9 cellular contexts compared by ENCODE assay signal in the genomic region with DNA sequence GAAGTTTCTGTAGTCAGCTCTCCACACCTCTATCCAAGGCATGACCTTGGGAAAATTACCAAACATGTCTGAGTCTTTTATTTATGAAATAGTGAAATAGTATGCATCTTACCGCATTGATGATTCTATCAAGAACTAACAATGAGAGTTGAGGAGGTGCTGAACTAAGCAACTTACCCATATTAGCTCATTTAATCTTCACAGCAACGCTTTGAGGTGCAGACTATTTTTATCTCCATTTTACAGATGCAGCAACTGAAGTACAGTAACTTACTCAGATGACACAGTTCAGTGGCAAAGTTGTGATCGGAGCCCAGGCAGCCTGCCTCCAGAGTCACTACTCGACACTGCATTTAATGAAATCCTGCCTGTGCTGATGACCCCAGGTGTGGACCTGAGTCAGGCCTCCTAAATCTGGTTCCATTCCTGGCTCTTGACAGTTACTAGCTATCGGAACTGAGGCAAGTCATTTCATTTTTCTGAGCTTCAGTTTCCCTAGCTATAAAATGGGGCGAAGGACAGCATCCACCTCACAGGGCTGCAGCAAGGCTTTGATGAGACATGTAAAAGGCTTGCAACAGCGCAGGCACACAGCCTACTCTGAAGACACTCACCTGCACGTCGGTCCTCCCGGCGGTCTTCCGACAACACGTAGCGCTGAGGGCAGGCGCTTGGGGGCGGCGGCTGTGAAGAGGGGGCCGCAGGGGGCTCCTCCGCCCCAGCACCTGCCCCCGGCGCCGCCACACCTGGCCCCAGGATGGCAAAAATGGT. TPM values are rescaled to one million over a fixed set of nuclear protein-coding genes. Genes with fewer than 3 reads are reported as not detected.
DNase-seq lines count a peak whose midpoint lies in the region; ATAC-seq, FAIRE-seq and TF ChIP-seq lines count a peak whose summit lies in the region.
"Had no signal": no experiment of that assay in that cellular context is flagged by ENCODE, and none has a peak within 500 bp of the region (broad histone marks: within the 10 kb centered on the region; RNA-seq: fewer than 3 reads in every experiment).

No MANE protein-coding gene starts in this region.

- WGBS in adrenal gland, 4 donors = 35 to 61% (median 47%) methylated on average over 7 to 22 of the region's 22 CpGs

- H3K36me3 Mint-ChIP-seq in activated T-cell treated with anti-CD3 and anti-CD28 coated beads, Interleukin-2, amount 50 U/mL, for 72 hours (ENCODE audit: insufficient read depth in 2 of 2) = peaks cover 4 to 7% of the 10 kb centered on the region in 2 donors

- no peak overlapping the region for H2AFZ ChIP-seq in keratinocyte (ENCODE audit: control insufficient read depth, low read length)

- peak overlapping the region; percentile 74 for H3K4me2 ChIP-seq in keratinocyte (ENCODE audit: control insufficient read depth, extremely low read depth, insufficient read depth, low read depth, low read length)

- intact Hi-C loops in adrenal gland (cut with DNase I) (no loop called here), tibial artery (cut with DNase I; ENCODE audit: low total_unique reads) (no loop called here)

- peak overlapping the region; percentile 37 for H3K9ac ChIP-seq in keratinocyte (ENCODE audit: control insufficient read depth, extremely low read depth, insufficient read depth, low read length)

- TF ChIP-seq POLR2A in adrenal gland (IDR thresholded peaks at IDR 0.05) = no peak

- peak overlapping the region; percentile 62 to 68 for H3K4me3 Mint-ChIP-seq in activated T-cell treated with anti-CD3 and anti-CD28 coated beads, Interleukin-2, amount 50 U/mL, for 72 hours

- peaks cover 2% of the 10 kb centered on the region for H3K79me2 ChIP-seq in keratinocyte (ENCODE audit: control insufficient read depth, insufficient read depth, low read length)

- H3K27ac Mint-ChIP-seq in activated T-cell treated with anti-CD3 and anti-CD28 coated beads, Interleukin-2, amount 50 U/mL, for 72 hours = no peak overlapping the region

- peaks cover 16 to 20% of the 10 kb centered on the region in 2 donors for H3K4me1 ChIP-seq in adrenal gland (replicated peaks in 1 of 2)
- H3K4me1 ChIP-seq in keratinocyte (ENCODE audit: control insufficient read depth, extremely low read depth, insufficient read depth, low read length) = peaks cover 6% of the 10 kb centered on the region
- H3K4me1 ChIP-seq in tibial artery = peaks cover 0 to 25% (median 14%) of the 10 kb centered on the region in 4 donors

- H3K4me1 Mint-ChIP-seq in activated T-cell treated with anti-CD3 and anti-CD28 coated beads, Interleukin-2, amount 50 U/mL, for 72 hours (ENCODE audit: low read depth) = peaks cover 19% of the 10 kb centered on the region

- H3K4me3 ChIP-seq in adrenal gland (peak overlapping the region in 2 of 4 donors; percentile 50 to 83), keratinocyte (ENCODE audit: control insufficient read depth in 2 of 3, extremely low read depth in 1 of 3, insufficient read depth in 2 of 3, low read depth in 1 of 3, low read length in 3 of 3) (peak overlapping the region; percentile 49 to 90 (median 81)), tibial artery (peak overlapping the region; percentile 70 to 78)

- peaks cover 0 to 20% of the 10 kb centered on the region in 2 donors for H3K36me3 ChIP-seq in adrenal gland (replicated peaks in 1 of 2)
- peaks cover 6 to 7% of the 10 kb centered on the region in 2 experiments for H3K36me3 ChIP-seq in keratinocyte (ENCODE audit: control insufficient read depth in 2 of 2, extremely low read depth in 1 of 2, insufficient read depth in 2 of 2, low read length in 2 of 2)
- H3K36me3 ChIP-seq in tibial artery = peaks cover 6 to 34% (median 21%) of the 10 kb centered on the region in 3 donors

- dilution Hi-C loops in keratinocyte (cut with MboI; ENCODE audit: extremely low pct_ligation_motif_present, low sequenced_read_pairs) = no loop called here

- FAIRE-seq in keratinocyte (lab: Jason Lieb, UNC) = no peak

- TF ChIP-seq CTCF in adrenal gland (IDR thresholded peaks at IDR 0.05) (no peak), keratinocyte (optimal IDR thresholded peaks at IDR 0.05 in 1 of 3, IDR thresholded peaks at IDR 0.05 in 1 of 3, conservative IDR thresholded peaks at IDR 0.05 in 1 of 3; ENCODE audit: extremely low read depth in 1 of 3, insufficient read depth in 2 of 3, low read length in 3 of 3) (no peak), tibial artery (IDR thresholded peaks at IDR 0.05) (no peak)

- H4K20me1 ChIP-seq in keratinocyte (ENCODE audit: control insufficient read depth, extremely low read depth, insufficient read depth, low read length) = no peaks in the 10 kb centered on the region

- H3K27ac ChIP-seq in adrenal gland = peak overlapping the region in 3 of 5 donors; percentile 10 to 75 (median 50)
- H3K27ac ChIP-seq in keratinocyte (ENCODE audit: control insufficient read depth, insufficient read depth, low read length) = no peak overlapping the region
- peak overlapping the region; percentile 71 to 76 for H3K27ac ChIP-seq in tibial artery

- H3K9me1 ChIP-seq in keratinocyte (ENCODE audit: control insufficient read depth, extremely low read depth, insufficient read depth, low read length) = no peaks in the 10 kb centered on the region

- no peak for DNase-seq in activated T-cell treated with anti-CD3 and anti-CD28 coated beads, Interleukin-2, amount 50 U/mL, for 72 hours
- DNase-seq in activated T-cell treated with anti-CD3 and anti-CD28 coated beads, Interleukin-2, amount 50 U/mL, for 48 hours = no peak
- no peak for DNase-seq in adrenal gland
- DNase-seq in keratinocyte (ENCODE audit: low read depth, low spot score) = no peak
- DNase-seq in tibial artery = no peak
- no peak for DNase-seq in NOMO-1 treated with dmso at 0.1 percent for 144 hours (lab: John Stamatoyannopoulos, UW; ENCODE audit: unreplicated experiment)
- no peak for DNase-seq in COR-L47 (lab: John Stamatoyannopoulos, UW)
- DNase-seq in AML-193 (lab: John Stamatoyannopoulos, UW) = no peak
- DNase-seq: activated gamma-delta T cell had no signal

- H3K27me3 Mint-ChIP-seq in activated T-cell treated with anti-CD3 and anti-CD28 coated beads, Interleukin-2, amount 50 U/mL, for 72 hours (ENCODE audit: low read depth) = no peaks in the 10 kb centered on the region

- H3K27me3 ChIP-seq in adrenal gland (no peaks in the 10 kb centered on the region), keratinocyte (ENCODE audit: control insufficient read depth, extremely low read depth, insufficient read depth, low read length) (no peaks in the 10 kb centered on the region), tibial artery (no peaks in the 10 kb centered on the region)

- H3K9me3 Mint-ChIP-seq in activated T-cell treated with anti-CD3 and anti-CD28 coated beads, Interleukin-2, amount 50 U/mL, for 72 hours = no peaks in the 10 kb centered on the region

- H3K9me3 ChIP-seq in adrenal gland (replicated peaks in 1 of 3) (no peaks in the 10 kb centered on the region), keratinocyte (ENCODE audit: control insufficient read depth, low read depth, low read length) (no peaks in the 10 kb centered on the region), tibial artery (no peaks in the 10 kb centered on the region)

- ATAC-seq in activated T-cell treated with anti-CD3 and anti-CD28 coated beads, Interleukin-2, amount 50 U/mL, for 72 hours (replicated peaks in 1 of 2) = no peak

RNA-seq across cellular contexts. Expression of gene MYPOP, which starts 1.6 kb away (rescaled TPM):
- 10 to 100 TPM in 1 of 2 donors, 1 to 10 TPM in 1; 9.2 to 10.9 TPM for total RNA-seq in activated T-cell treated with anti-CD3 and anti-CD28 coated beads, Interleukin-2, amount 50 U/mL, for 72 hours
- 10 to 100 TPM in 1 of 8 donors, 1 to 10 TPM in 7; 2.1 to 14.3 (median 7.4) TPM for total RNA-seq in adrenal gland
- polyA plus RNA-seq in adrenal gland = 10 to 100 TPM in 1 of 3 donors, 1 to 10 TPM in 2; 5.4 to 10.1 (median 6.6) TPM
- 1.1 to 1.6 TPM (median 1.3 TPM) in 3 replicates for polyA plus RNA-seq in keratinocyte
- polyA plus RNA-seq in keratinocyte (2011; ENCODE audit: low read depth) = 0.82 TPM
- polyA plus RNA-seq in keratinocyte (2011; cell fraction: cytosol; rRNA removed) = 1.6 and 2.6 TPM in 2 replicates
- polyA plus RNA-seq in keratinocyte (2011; cell fraction: nucleus; rRNA removed) = 3.1 and 5.5 TPM in 2 replicates
- polyA plus RNA-seq in keratinocyte (2012; ENCODE audit: low replicate concordance) = 4.1 and 4.6 TPM in 2 replicates
- 0.30 to 4.5 TPM (median 0.35 TPM) in 3 replicates for polyA minus RNA-seq in keratinocyte
- polyA minus RNA-seq in keratinocyte (2011; cell fraction: cytosol; rRNA and poly(A)+ RNA removed) = 3.8 TPM
- polyA minus RNA-seq in keratinocyte (2011; cell fraction: nucleus; rRNA and poly(A)+ RNA removed) = 1.2 and 1.8 TPM in 2 replicates

RNA-seq across cellular contexts. Expression of gene NANOS2, which starts 13.7 kb away (rescaled TPM):
- total RNA-seq in activated T-cell treated with anti-CD3 and anti-CD28 coated beads, Interleukin-2, amount 50 U/mL, for 72 hours = not detected
- not detected for total RNA-seq in adrenal gland
- not detected for polyA plus RNA-seq in adrenal gland
- polyA plus RNA-seq in keratinocyte = not detected in 3 replicates
- polyA plus RNA-seq in keratinocyte (2011; ENCODE audit: low read depth) = not detected
- polyA plus RNA-seq in keratinocyte (2011; cell fraction: cytosol; rRNA removed) = not detected in 2 replicates
- not detected in 2 replicates for polyA plus RNA-seq in keratinocyte (2011; cell fraction: nucleus; rRNA removed)
- polyA plus RNA-seq in keratinocyte (2012; ENCODE audit: low replicate concordance) = not detected in 2 replicates
- polyA minus RNA-seq in keratinocyte = not detected in 3 replicates
- not detected for polyA minus RNA-seq in keratinocyte (2011; cell fraction: cytosol; rRNA and poly(A)+ RNA removed)
- not detected in 2 replicates for polyA minus RNA-seq in keratinocyte (2011; cell fraction: nucleus; rRNA and poly(A)+ RNA removed)

RNA-seq across cellular contexts. Expression of gene IRF2BP1, which starts 14.9 kb away (rescaled TPM):
- total RNA-seq in activated T-cell treated with anti-CD3 and anti-CD28 coated beads, Interleukin-2, amount 50 U/mL, for 72 hours = 10 to 100 TPM; 16.3 to 19.9 TPM
- total RNA-seq in adrenal gland = 10 to 100 TPM; 27.3 to 57.0 (median 39.4) TPM
- polyA plus RNA-seq in adrenal gland (10 to 100 TPM in 2 of 3 donors, 1 to 10 TPM in 1; 3.8 to 23.0 (median 18.3) TPM), keratinocyte (1.7 to 3.1 TPM (median 3.1 TPM) in 3 replicates)
- 2.6 TPM for polyA plus RNA-seq in keratinocyte (2011; ENCODE audit: low read depth)
- 1.3 and 4.1 TPM in 2 replicates for polyA plus RNA-seq in keratinocyte (2011; cell fraction: cytosol; rRNA removed)
- polyA plus RNA-seq in keratinocyte (2011; cell fraction: nucleus; rRNA removed) = 2.9 and 4.1 TPM in 2 replicates
- polyA plus RNA-seq in keratinocyte (2012; ENCODE audit: low replicate concordance) = 4.1 and 6.2 TPM in 2 replicates
- polyA minus RNA-seq in keratinocyte = 1.6 to 2.8 TPM (median 1.7 TPM) in 3 replicates
- polyA minus RNA-seq in keratinocyte (2011; cell fraction: cytosol; rRNA and poly(A)+ RNA removed) = 15.3 TPM
- polyA minus RNA-seq in keratinocyte (2011; cell fraction: nucleus; rRNA and poly(A)+ RNA removed) = 3.6 and 5.8 TPM in 2 replicates

RNA-seq across cellular contexts. Expression of gene FOXA3, which starts 36.7 kb away (rescaled TPM):
- total RNA-seq in activated T-cell treated with anti-CD3 and anti-CD28 coated beads, Interleukin-2, amount 50 U/mL, for 72 hours = 1 to 10 TPM in 1 of 2 donors, under 1 TPM in 1; 0.88 to 1.6 TPM
- total RNA-seq in adrenal gland = not detected
- under 1 TPM in 1 of 3 donors, not detected in 2; 0.03 TPM for polyA plus RNA-seq in adrenal gland
- polyA plus RNA-seq in keratinocyte = 0.03 to 0.05 TPM in 2 of 3 replicates, not detected in the other
- not detected for polyA plus RNA-seq in keratinocyte (2011; ENCODE audit: low read depth)
- 0.05 TPM in 1 of 2 replicates, not detected in the other for polyA plus RNA-seq in keratinocyte (2011; cell fraction: cytosol; rRNA removed)
- polyA plus RNA-seq in keratinocyte (2011; cell fraction: nucleus; rRNA removed) = not detected in 2 replicates
- polyA plus RNA-seq in keratinocyte (2012; ENCODE audit: low replicate concordance) = not detected in 2 replicates
- polyA minus RNA-seq in keratinocyte = not detected in 3 replicates
- not detected for polyA minus RNA-seq in keratinocyte (2011; cell fraction: cytosol; rRNA and poly(A)+ RNA removed)
- not detected in 2 replicates for polyA minus RNA-seq in keratinocyte (2011; cell fraction: nucleus; rRNA and poly(A)+ RNA removed)

RNA-seq across cellular contexts. Expression of gene SYMPK, which starts 37.9 kb away (rescaled TPM):
- 100 to 1,000 TPM in 1 of 2 donors, 10 to 100 TPM in 1; 95.5 to 112 TPM for total RNA-seq in activated T-cell treated with anti-CD3 and anti-CD28 coated beads, Interleukin-2, amount 50 U/mL, for 72 hours
- 10 to 100 TPM; 32.2 to 64.8 (median 51.2) TPM for total RNA-seq in adrenal gland
- polyA plus RNA-seq in adrenal gland (100 to 1,000 TPM in 2 of 3 donors, 10 to 100 TPM in 1; 44.5 to 313 (median 127) TPM), keratinocyte (43.8 to 63.2 TPM (median 56.0 TPM) in 3 replicates)
- polyA plus RNA-seq in keratinocyte (2011; ENCODE audit: low read depth) = 51.1 TPM
- polyA plus RNA-seq in keratinocyte (2011; cell fraction: cytosol; rRNA removed) = 43.6 and 48.5 TPM in 2 replicates
- polyA plus RNA-seq in keratinocyte (2011; cell fraction: nucleus; rRNA removed) = 105 and 128 TPM in 2 replicates
- 29.5 and 45.4 TPM in 2 replicates for polyA plus RNA-seq in keratinocyte (2012; ENCODE audit: low replicate concordance)
- 82.5 to 138 TPM (median 95.2 TPM) in 3 replicates for polyA minus RNA-seq in keratinocyte
- 75.6 TPM for polyA minus RNA-seq in keratinocyte (2011; cell fraction: cytosol; rRNA and poly(A)+ RNA removed)
- 44.7 and 61.0 TPM in 2 replicates for polyA minus RNA-seq in keratinocyte (2011; cell fraction: nucleus; rRNA and poly(A)+ RNA removed)
